Comparison of ENCODE assay signal across 9 cellular contexts in the genomic region with DNA sequence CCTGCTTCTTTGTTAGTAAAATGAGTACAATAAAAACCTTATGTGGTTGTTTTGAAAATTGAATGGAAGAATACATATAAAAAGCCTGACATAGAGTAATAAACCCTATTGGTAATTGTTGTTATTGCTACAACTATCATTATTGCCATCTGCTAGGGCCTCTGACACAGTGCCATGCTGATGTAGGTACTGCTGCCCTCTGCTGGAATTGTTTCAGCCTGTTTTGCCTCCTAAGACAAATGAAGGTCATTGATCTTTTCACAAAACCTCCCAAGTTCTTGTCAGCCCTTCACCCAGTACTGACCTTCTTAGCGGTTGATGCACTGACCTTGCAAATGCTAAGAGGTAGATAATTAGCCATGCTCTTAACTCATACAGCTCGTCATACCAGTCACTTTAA.
DNase-seq lines count a peak whose midpoint lies in the region; ATAC-seq and TF ChIP-seq lines count a peak whose summit lies in the region.
"Had no signal": no experiment of that assay in that cellular context is flagged by ENCODE, and none has a peak within 500 bp of the region (broad histone marks: within the 10 kb centered on the region; RNA-seq: fewer than 3 reads in every experiment).

No MANE protein-coding gene starts in this region.

- H3K4me1 ChIP-seq in DND-41 (ENCODE audit: insufficient read depth, low read length) = no peaks in the 10 kb centered on the region
- peaks cover 0 to 4% (median 0%) of the 10 kb centered on the region in 4 donors for H3K4me1 ChIP-seq in stomach
- H3K4me1 ChIP-seq in ascending aorta = no peaks in the 10 kb centered on the region
- H3K4me1 ChIP-seq: Peyer's patch had no signal

- intact Hi-C loops in stomach (cut with DNase I; ENCODE audit: low total_unique reads) (no loop called here), ascending aorta (cut with DNase I) (no loop called here)

- H2AFZ ChIP-seq in DND-41 (ENCODE audit: low read depth, low read length) = no peak overlapping the region

- H3K4me2 ChIP-seq in DND-41 (ENCODE audit: insufficient read depth, low read length) = no peak overlapping the region

- no peaks in the 10 kb centered on the region for H3K79me2 ChIP-seq in DND-41 (ENCODE audit: insufficient read depth, low read length)

- TF ChIP-seq CTCF in DND-41 (IDR thresholded peaks at IDR 0.05; ENCODE audit: borderline replicate concordance, extremely low read depth, low read length, poor library complexity, severe bottlenecking) (peak; percentile 44), stomach (IDR thresholded peaks at IDR 0.05) (no peak), ascending aorta (IDR thresholded peaks at IDR 0.05) (no peak)

- ATAC-seq in DND-41 (ENCODE audit: insufficient read depth, low read depth) = no peak
- peak; percentile 44 for ATAC-seq in GM19468 (IDR thresholded peaks at IDR 0.05; ENCODE audit: extremely low read depth, unreplicated experiment)
- ATAC-seq in esophagus mucosa = peak; percentile 29
- ATAC-seq in HG03097 (IDR thresholded peaks at IDR 0.05; ENCODE audit: low FRiP score, unreplicated experiment) = no peak

- TF ChIP-seq EP300 in stomach (IDR thresholded peaks at IDR 0.05) = no peak

- no peaks in the 10 kb centered on the region for H3K27me3 ChIP-seq in DND-41 (ENCODE audit: insufficient read depth, low read length, poor library complexity)
- H3K27me3 ChIP-seq in stomach = no peaks in the 10 kb centered on the region
- H3K27me3 ChIP-seq in ascending aorta = no peaks in the 10 kb centered on the region
- H3K27me3 ChIP-seq: Peyer's patch had no signal

- no peak overlapping the region for H3K9ac ChIP-seq in DND-41 (ENCODE audit: low read depth, low read length)

- H3K27ac ChIP-seq in DND-41 (ENCODE audit: low read length) (no peak overlapping the region), stomach (no peak overlapping the region), ascending aorta (no peak overlapping the region)
- H3K27ac ChIP-seq: Peyer's patch had no signal

- DNase-seq in DND-41 (peak; percentile 6), NCI-H2171 (lab: John Stamatoyannopoulos, UW) (peak; percentile 5), stomach (peak; percentile 26), dedifferentiated amniotic fluid mesenchymal stem cell (ENCODE audit: extremely low spot score) (no peak), ascending aorta (ENCODE audit: low spot score in 2 of 2) (no peak)

- WGBS in stomach, 5 donors = 29 to 53% (median 50%) methylated on average over 2 of the region's 2 CpGs

- TF ChIP-seq POLR2A in stomach (IDR thresholded peaks at IDR 0.05) = no peak

- H3K4me3 ChIP-seq in DND-41 (ENCODE audit: low read depth in 1 of 2, low read length in 2 of 2) (no peak overlapping the region), stomach (no peak overlapping the region), ascending aorta (no peak overlapping the region)
- H3K4me3 ChIP-seq: Peyer's patch had no signal

- no peaks in the 10 kb centered on the region for H3K36me3 ChIP-seq in DND-41 (ENCODE audit: insufficient read depth, low read length)
- no peaks in the 10 kb centered on the region for H3K36me3 ChIP-seq in stomach
- H3K36me3 ChIP-seq in ascending aorta = no peaks in the 10 kb centered on the region
- H3K36me3 ChIP-seq: Peyer's patch had no signal

- no peaks in the 10 kb centered on the region for H3K9me3 ChIP-seq in DND-41 (ENCODE audit: insufficient read depth, low read length, severe bottlenecking)
- H3K9me3 ChIP-seq in stomach = no peaks in the 10 kb centered on the region
- H3K9me3 ChIP-seq in ascending aorta = no peaks in the 10 kb centered on the region
- H3K9me3 ChIP-seq: Peyer's patch had no signal

- no peaks in the 10 kb centered on the region for H4K20me1 ChIP-seq in DND-41 (ENCODE audit: insufficient read depth, low read length)

Comparison
In these comparisons a context has a peak if more than half of its experiments do, and no peak if none do; other contexts are left out.
1. ATAC-seq: peak in GM19468 (single experiment) and esophagus mucosa (single experiment); none in DND-41 (single experiment) and HG03097 (single experiment).
2. DNase-seq: peak in DND-41 (single experiment), NCI-H2171 (single experiment) and stomach (single experiment); none in dedifferentiated amniotic fluid mesenchymal stem cell (single experiment) and ascending aorta (0 of 2).